ENCODE assay signal across 8 cellular contexts in genomic region chr19:44718441-44719261, GRCh38. TPM values are rescaled to one million over a fixed set of nuclear protein-coding genes. Genes with fewer than 3 reads are reported as not detected.
DNase-seq lines count a peak whose midpoint lies in the region; ATAC-seq, FAIRE-seq and TF ChIP-seq lines count a peak whose summit lies in the region.

No MANE protein-coding gene starts in this region.

- peak overlapping the region; percentile 79; the same call in 1 of the 2 replicates for H3K9ac ChIP-seq in iPS-20b (ENCODE audit: low read depth, low read length)

- H3K4me3 Mint-ChIP-seq in HFFc6, result no peak overlapping the region

- peaks cover 38% of the 10 kb centered on the region for H3K4me1 Mint-ChIP-seq in HFFc6 (ENCODE audit: low read depth)

- peak overlapping the region; percentile 60 for H3K27ac Mint-ChIP-seq in HFFc6

- H3K27ac ChIP-seq in ascending aorta (peak overlapping the region; percentile 67 to 85), iPS-20b (ENCODE audit: low read length) (peak overlapping the region; percentile 76), small intestine (ENCODE audit: low read depth in 1 of 2, low read length in 1 of 2) (peak overlapping the region in 1 of 2 donors; percentile 76)

- DNase-seq in HFFc6, result no peak
- DNase-seq in ascending aorta (ENCODE audit: low spot score in 2 of 2), result peak in 1 of 2 donors; percentile 84
- DNase-seq in small intestine, result peak; percentile 84
- DNase-seq in activated T-cell treated with anti-CD3 and anti-CD28 coated beads for 4 hours, result no peak
- no peak for DNase-seq in stimulated activated CD4-positive, alpha-beta T cell treated with anti-CD3 and anti-CD28 coated beads, Interleukin-15, amount 100 ng/mL, for 24 hours

- H3K4me1 ChIP-seq in ascending aorta (peaks cover 5 to 22% of the 10 kb centered on the region in 2 donors), iPS-20b (ENCODE audit: insufficient read depth, low read length) (peaks cover 11% of the 10 kb centered on the region; the same call in 1 of the 2 replicates), small intestine (ENCODE audit: control insufficient read depth in 2 of 2, insufficient read depth in 1 of 2, low read depth in 1 of 2, low read length in 1 of 2) (peaks cover 0 to 3% of the 10 kb centered on the region in 2 donors)

- H3K27me3 Mint-ChIP-seq in HFFc6 (ENCODE audit: insufficient read depth), result no peaks in the 10 kb centered on the region

- TF ChIP-seq CTCF in HFFc6 (IDR thresholded peaks at IDR 0.05), result no peak
- no peak for TF ChIP-seq CTCF in ascending aorta (IDR thresholded peaks at IDR 0.05)

- no peaks in the 10 kb centered on the region for H3K36me3 ChIP-seq in ascending aorta
- H3K36me3 ChIP-seq in iPS-20b (ENCODE audit: insufficient read depth, low read depth, low read length), result no peaks in the 10 kb centered on the region
- no peaks in the 10 kb centered on the region for H3K36me3 ChIP-seq in small intestine (ENCODE audit: control insufficient read depth in 2 of 2, insufficient read depth in 2 of 2, low read length in 2 of 2)

- ATAC-seq in GM18511 (IDR thresholded peaks at IDR 0.05; ENCODE audit: unreplicated experiment), result no peak
- ATAC-seq in GM18873 (IDR thresholded peaks at IDR 0.05; ENCODE audit: low FRiP score, unreplicated experiment), result no peak

- WGBS in small intestine, 3 donors, result 17 to 34% (median 33%) methylated on average over 11 of the region's 11 CpGs

- H3K9me3 Mint-ChIP-seq in HFFc6, result peaks cover 16% of the 10 kb centered on the region

- H3K9me3 ChIP-seq in ascending aorta (no peaks in the 10 kb centered on the region), iPS-20b (ENCODE audit: insufficient read depth, low read depth, low read length) (peaks cover 10% of the 10 kb centered on the region), small intestine (ENCODE audit: control insufficient read depth, low read depth) (no peaks in the 10 kb centered on the region)

- H3K27me3 ChIP-seq in ascending aorta (no peaks in the 10 kb centered on the region), iPS-20b (ENCODE audit: insufficient read depth, low read length) (no peaks in the 10 kb centered on the region), small intestine (ENCODE audit: control insufficient read depth in 2 of 2, insufficient read depth in 2 of 2, low read length in 2 of 2) (no peaks in the 10 kb centered on the region)

- FAIRE-seq in small intestine (lab: Jason Lieb, UNC), result no peak

- H3K36me3 Mint-ChIP-seq in HFFc6 (ENCODE audit: low read depth), result peaks cover 11% of the 10 kb centered on the region

- peak overlapping the region; percentile 7 to 47 for H3K4me3 ChIP-seq in ascending aorta
- H3K4me3 ChIP-seq in iPS-20b (ENCODE audit: low read length), result peak overlapping the region; percentile 54; the same call in 1 of the 2 replicates
- no peak overlapping the region for H3K4me3 ChIP-seq in small intestine (ENCODE audit: low read depth in 1 of 2, low read length in 2 of 2)

- intact Hi-C loops in ascending aorta (cut with DNase I), result loop anchor here (1.0 to 5.0 kb wide), 2 partner anchors 29 to 129 kb away; partner anchors contain the start of gene NECTIN2

RNA-seq across cellular contexts. Expression of gene CEACAM16, which starts 19.7 kb away (rescaled TPM):
- not detected for total RNA-seq in HFFc6 (2021; fragmentation: NEBNext Ultra II Directional; extraction: Animal tissue kit (Norgen Biotek cat#: 25700))
- total RNA-seq in ascending aorta, result not detected
- not detected for polyA plus RNA-seq in small intestine

RNA-seq across cellular contexts. Expression of gene BCL3, which starts 29.9 kb away (rescaled TPM):
- total RNA-seq in HFFc6 (2021; fragmentation: NEBNext Ultra II Directional; extraction: Animal tissue kit (Norgen Biotek cat#: 25700)), result 10 to 100 TPM; 12.9 to 20.1 (median 16.7) TPM
- 66.2 TPM for total RNA-seq in ascending aorta
- polyA plus RNA-seq in small intestine, result 100 to 1,000 TPM in 2 of 3 donors, 10 to 100 TPM in 1; 48.6 to 136 (median 106) TPM

RNA-seq across cellular contexts. Expression of gene CEACAM19, which starts 47.4 kb away (rescaled TPM):
- total RNA-seq in HFFc6 (2021; fragmentation: NEBNext Ultra II Directional; extraction: Animal tissue kit (Norgen Biotek cat#: 25700)), result 1 to 10 TPM; 1.8 to 2.5 (median 2.1) TPM
- 6.3 TPM for total RNA-seq in ascending aorta
- 10 to 100 TPM in 2 of 3 donors, 1 to 10 TPM in 1; 4.3 to 25.7 (median 17.4) TPM for polyA plus RNA-seq in small intestine

RNA-seq across cellular contexts. Expression of gene CBLC, which starts 59.0 kb away (rescaled TPM):
- not detected for total RNA-seq in HFFc6 (2021; fragmentation: NEBNext Ultra II Directional; extraction: Animal tissue kit (Norgen Biotek cat#: 25700))
- total RNA-seq in ascending aorta, result not detected
- polyA plus RNA-seq in small intestine, result 100 to 1,000 TPM in 2 of 3 donors, 10 to 100 TPM in 1; 67.6 to 162 (median 117) TPM

Comparison
In these comparisons a context has a peak if more than half of its experiments do, and no peak if none do; other contexts are left out.
1. H3K4me3 ChIP-seq: peak in ascending aorta (2 of 2) and iPS-20b (single experiment); none in small intestine (0 of 2).